ENCODE assay signal across 20 cellular contexts in the genomic region with DNA sequence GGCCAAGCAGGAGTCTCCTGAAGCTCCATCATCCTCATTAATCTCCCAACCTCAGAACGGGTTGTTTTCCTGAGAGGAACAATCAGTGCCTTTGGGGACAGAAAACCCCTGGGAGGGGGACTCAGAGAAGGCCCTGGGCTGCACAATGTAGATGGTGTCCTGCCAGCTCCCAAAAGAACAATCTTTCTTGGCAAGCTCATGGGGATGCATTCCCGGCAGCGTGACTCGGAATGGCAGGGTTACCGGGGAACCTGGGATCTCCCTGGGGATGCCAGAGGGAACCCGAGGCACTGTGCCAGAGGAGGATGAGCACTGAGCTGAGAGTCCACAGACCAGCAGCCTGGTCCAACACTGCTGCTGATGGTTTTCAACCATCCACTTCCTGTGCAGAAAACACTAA.
DNase-seq lines count a peak whose midpoint lies in the region; ATAC-seq and TF ChIP-seq lines count a peak whose summit lies in the region.
"Had no signal": no experiment of that assay in that cellular context is flagged by ENCODE, and none has a peak within 500 bp of the region (broad histone marks: within the 10 kb centered on the region; RNA-seq: fewer than 3 reads in every experiment).

No MANE protein-coding gene starts in this region.

- no peaks in the 10 kb centered on the region for H3K27me3 ChIP-seq in mammary epithelial cell (ENCODE audit: insufficient read depth, low read length)
- H3K27me3 ChIP-seq in right atrium auricular region, result no peaks in the 10 kb centered on the region
- H3K27me3 ChIP-seq in neuronal stem cell (ENCODE audit: control insufficient read depth in 3 of 3, insufficient read depth in 3 of 3, low read depth in 1 of 3, low read length in 3 of 3), result peaks cover 0 to 7% (median 0%) of the 10 kb centered on the region in 3 experiments

- peak overlapping the region; percentile 42 for H2AK5ac ChIP-seq in neuronal stem cell (ENCODE audit: low read depth, low read length)

- no peak overlapping the region for H3K23ac ChIP-seq in neuronal stem cell (ENCODE audit: low read depth, low read length, poor library complexity)

- H3K9me3 ChIP-seq in mammary epithelial cell (replicated peaks; ENCODE audit: insufficient read depth, low read length), result no peaks in the 10 kb centered on the region
- H3K9me3 ChIP-seq in right atrium auricular region, result no peaks in the 10 kb centered on the region
- H3K9me3 ChIP-seq in neuronal stem cell (replicated peaks in 1 of 2; ENCODE audit: control insufficient read depth in 2 of 2, insufficient read depth in 1 of 2, low read depth in 1 of 2, low read length in 2 of 2), result no peaks in the 10 kb centered on the region
- no peaks in the 10 kb centered on the region for H3K9me3 ChIP-seq in OCI-LY7 (ENCODE audit: low read length)
- H3K9me3 ChIP-seq: A549, Caco-2 had no signal

- H3K4me1 Mint-ChIP-seq in MCF 10A (ENCODE audit: insufficient read depth, unreplicated experiment), result no peaks in the 10 kb centered on the region

- H4K20me1 ChIP-seq in mammary epithelial cell (ENCODE audit: insufficient read depth, low read length), result no peaks in the 10 kb centered on the region
- no peaks in the 10 kb centered on the region for H4K20me1 ChIP-seq in OCI-LY7 (ENCODE audit: insufficient read depth, low read length)

- no peaks in the 10 kb centered on the region for H3K9me2 ChIP-seq in OCI-LY7 (ENCODE audit: insufficient read depth, low read length)

- H2BK15ac ChIP-seq in neuronal stem cell (ENCODE audit: low read length), result no peak overlapping the region

- POLR2A ChIA-PET in MCF 10A (lab: Yijun Ruan, JAX) (no interaction called here), OCI-LY7 (lab: Charles Lee) (interaction anchor here (0.5 to 0.6 kb wide), 2 partner anchors 14 to 1148 kb away, joined by 3 to 5 read pairs; no protein-coding TSS in a partner anchor)

- intact Hi-C loops in MCF 10A (cut with micrococcal nuclease) (no loop called here), mammary epithelial cell (cut with micrococcal nuclease) (no loop called here), left ventricle myocardium superior (cut with micrococcal nuclease) (no loop called here), OCI-LY7 (cut with micrococcal nuclease; ENCODE audit: unreplicated experiment) (no loop called here)

- no peak overlapping the region for H3K4ac ChIP-seq in neuronal stem cell (ENCODE audit: low read length)

- WGBS in mammary epithelial cell (ENCODE audit: low coverage, missing lambda C conversion rate), result 6% methylated on average over 3 of the region's 6 CpGs
- WGBS in neuronal stem cell (ENCODE audit: extremely low coverage in 2 of 2, insufficient read length in 2 of 2, insufficient replicate concordance in 1 of 2), 2 donors, result no CpG with 5 or more reads among the region's 6 CpGs

- dilution Hi-C loops in mammary epithelial cell (cut with HindIII; ENCODE audit: low sequenced_read_pairs), result no loop called here

- H3K27ac ChIP-seq in mammary epithelial cell (ENCODE audit: insufficient read depth, low read depth, low read length), result no peak overlapping the region
- no peak overlapping the region for H3K27ac ChIP-seq in right atrium auricular region
- H3K27ac ChIP-seq in neuronal stem cell (replicated peaks; ENCODE audit: low read length), result no peak overlapping the region
- H3K27ac ChIP-seq in OCI-LY7 (ENCODE audit: low read depth, low read length, poor library complexity, severe bottlenecking), result no peak overlapping the region
- H3K27ac ChIP-seq: 22Rv1, A549, C4-2B had no signal

- no peak overlapping the region for H4K8ac ChIP-seq in neuronal stem cell (ENCODE audit: low read depth, low read length)

- H2AFZ ChIP-seq in mammary epithelial cell (ENCODE audit: low read depth, low read length), result no peak overlapping the region
- no peak overlapping the region for H2AFZ ChIP-seq in neuronal stem cell (ENCODE audit: low read length)
- no peak overlapping the region for H2AFZ ChIP-seq in OCI-LY7 (ENCODE audit: low read length)
- H2AFZ ChIP-seq: GM23338 had no signal

- H3K9ac ChIP-seq in mammary epithelial cell (ENCODE audit: insufficient read depth, low read length) (no peak overlapping the region), neuronal stem cell (ENCODE audit: low read depth, low read length, poor library complexity) (no peak overlapping the region)

- H3K79me1 ChIP-seq in neuronal stem cell (ENCODE audit: low read depth, low read length), result no peaks in the 10 kb centered on the region

- in situ Hi-C loops in mammary epithelial cell (cut with MboI; ENCODE audit: low sequenced_read_pairs in 2 of 2), result no loop called here

- H3K36me3 Mint-ChIP-seq in MCF 10A (ENCODE audit: insufficient read depth, unreplicated experiment), result no peaks in the 10 kb centered on the region

- no peak overlapping the region for H2BK5ac ChIP-seq in neuronal stem cell (ENCODE audit: low read length)

- no peaks in the 10 kb centered on the region for H3K9me3 Mint-ChIP-seq in MCF 10A (ENCODE audit: unreplicated experiment)
- H3K9me3 Mint-ChIP-seq: CD4-positive, alpha-beta T cell; GM23338; HFFc6 had no signal

- H3K36me3 ChIP-seq in mammary epithelial cell (ENCODE audit: insufficient read depth, low read length), result no peaks in the 10 kb centered on the region
- H3K36me3 ChIP-seq in right atrium auricular region, result no peaks in the 10 kb centered on the region
- H3K36me3 ChIP-seq in neuronal stem cell (replicated peaks in 1 of 2; ENCODE audit: control insufficient read depth in 2 of 2, insufficient read depth in 2 of 2, low read length in 2 of 2), result no peaks in the 10 kb centered on the region
- no peaks in the 10 kb centered on the region for H3K36me3 ChIP-seq in OCI-LY7 (ENCODE audit: insufficient read depth, low read length)

- peak; percentile 20 for DNase-seq in MCF 10A (ENCODE audit: unreplicated experiment)
- DNase-seq in mammary epithelial cell, result no peak
- DNase-seq in left ventricle myocardium superior, result peak; percentile 36
- no peak for DNase-seq in right atrium auricular region (ENCODE audit: low spot score)
- no peak for DNase-seq in neuronal stem cell (ENCODE audit: low spot score)
- DNase-seq in KG1 (lab: John Stamatoyannopoulos, UW), result no peak
- DNase-seq in foreskin fibroblast, result no peak
- no peak for DNase-seq in OCI-LY7 (ENCODE audit: low spot score)
- DNase-seq: AML-193; Caco-2; CD4-positive, alpha-beta T cell; DMS79; GF-D8; H7; HFFc6 had no signal

- H3K4me3 ChIP-seq in mammary epithelial cell (replicated peaks in 1 of 3; ENCODE audit: insufficient read depth in 1 of 3, low read depth in 2 of 3, low read length in 3 of 3) (no peak overlapping the region), right atrium auricular region (no peak overlapping the region), neuronal stem cell (ENCODE audit: low read length in 2 of 2) (no peak overlapping the region), foreskin fibroblast (ENCODE audit: low read depth in 1 of 2, low read length in 2 of 2) (no peak overlapping the region), OCI-LY7 (ENCODE audit: low read depth, low read length, poor library complexity, severe bottlenecking) (no peak overlapping the region)
- H3K4me3 ChIP-seq: A549, GM23338 had no signal

- BruUV-seq in MCF 10A (replicated peaks; lab: Mats Ljungman, UMichigan) (no TSS peak), mammary epithelial cell (replicated peaks; lab: Mats Ljungman, UMichigan) (no TSS peak), OCI-LY7 (replicated peaks; lab: Mats Ljungman, UMichigan) (no TSS peak)

- H3K4me3 Mint-ChIP-seq in MCF 10A (ENCODE audit: unreplicated experiment), result no peak overlapping the region
- H3K4me3 Mint-ChIP-seq: CD4-positive, alpha-beta T cell; GM23338; HFFc6 had no signal

- ATAC-seq in left ventricle myocardium superior, result peak; percentile 63
- ATAC-seq: A549, GM23338, HCT116 had no signal

- H3K4me1 ChIP-seq in mammary epithelial cell (ENCODE audit: insufficient read depth, low read length) (no peaks in the 10 kb centered on the region), right atrium auricular region (peaks cover 0 to 5% of the 10 kb centered on the region in 2 donors), neuronal stem cell (ENCODE audit: control insufficient read depth in 2 of 2, insufficient read depth in 1 of 2, low read depth in 1 of 2, low read length in 2 of 2) (peaks cover 0 to 9% of the 10 kb centered on the region in 2 donors), OCI-LY7 (ENCODE audit: insufficient read depth, low read length, poor library complexity, severe bottlenecking) (no peaks in the 10 kb centered on the region)
- H3K4me1 ChIP-seq: A549, Caco-2 had no signal

- H3K18ac ChIP-seq in neuronal stem cell (ENCODE audit: low read length), result no peak overlapping the region

- no peak overlapping the region for H3K14ac ChIP-seq in neuronal stem cell (ENCODE audit: low read length)

- no peak overlapping the region for H2BK12ac ChIP-seq in neuronal stem cell (ENCODE audit: low read length)

- TF ChIP-seq CTCF in MCF 10A (IDR thresholded peaks at IDR 0.05; ENCODE audit: unreplicated experiment) (no peak), mammary epithelial cell (conservative IDR thresholded peaks at IDR 0.05 in 1 of 2, IDR thresholded peaks at IDR 0.05 in 1 of 2; ENCODE audit: extremely low read depth in 1 of 2, insufficient read depth in 1 of 2, low read depth in 1 of 2, low read length in 2 of 2) (no peak), right atrium auricular region (IDR thresholded peaks at IDR 0.05) (no peak), foreskin fibroblast (IDR thresholded peaks at IDR 0.05; ENCODE audit: low read depth, low read length) (no peak), OCI-LY7 (conservative IDR thresholded peaks at IDR 0.05; ENCODE audit: low read length) (no peak)

- H3K27ac Mint-ChIP-seq in MCF 10A (ENCODE audit: low read depth, unreplicated experiment), result no peak overlapping the region
- H3K27ac Mint-ChIP-seq: CD4-positive, alpha-beta T cell; GM23338; HFFc6 had no signal

- H3K79me2 ChIP-seq in mammary epithelial cell (ENCODE audit: insufficient read depth, low read length), result no peaks in the 10 kb centered on the region
- H3K79me2 ChIP-seq in OCI-LY7 (ENCODE audit: insufficient read depth, low read depth, low read length), result no peaks in the 10 kb centered on the region

- no peak overlapping the region for H2BK120ac ChIP-seq in neuronal stem cell (ENCODE audit: low read depth, low read length)

- no peak overlapping the region for H3K4me2 ChIP-seq in mammary epithelial cell (ENCODE audit: insufficient read depth, low read depth, low read length)
- H3K4me2 ChIP-seq in neuronal stem cell (ENCODE audit: insufficient read depth, low read length, poor library complexity, severe bottlenecking), result no peak overlapping the region
- no peak overlapping the region for H3K4me2 ChIP-seq in OCI-LY7 (ENCODE audit: low read length)
- H3K4me2 ChIP-seq: A549, GM23338 had no signal

- no peak overlapping the region for H4K91ac ChIP-seq in neuronal stem cell (ENCODE audit: low read depth, low read length, poor library complexity)

- H3K27me3 Mint-ChIP-seq in MCF 10A (ENCODE audit: insufficient read depth, unreplicated experiment), result peaks cover 46% of the 10 kb centered on the region

- CTCF ChIA-PET in MCF 10A (lab: Yijun Ruan, JAX) (interaction anchor here (1.6 kb wide), 1 partner anchor 161 kb away, joined by 3 read pairs; no protein-coding TSS in a partner anchor), mammary epithelial cell (lab: Charles Lee; ENCODE audit: low non-redundant PET) (no interaction called here), OCI-LY7 (lab: Charles Lee; ENCODE audit: unreplicated experiment) (no interaction called here)

Comparison
In these comparisons a context has a peak if more than half of its experiments do, and no peak if none do; other contexts are left out.
1. DNase-seq: peak in MCF 10A (single experiment) and left ventricle myocardium superior (single experiment); none in mammary epithelial cell (single experiment), right atrium auricular region (single experiment), neuronal stem cell (single experiment), KG1 (single experiment), foreskin fibroblast (0 of 2) and OCI-LY7 (single experiment).